ENCODE assay signal across 26 cellular contexts in genomic region chr5:155200608-155201007, GRCh38.
"Had no signal": no experiment of that assay in that cellular context is flagged by ENCODE, and none has a peak within 500 bp of the region (broad histone marks: within the 10 kb centered on the region; RNA-seq: fewer than 3 reads in every experiment).

No MANE protein-coding gene starts in this region.

- H3K4me1 ChIP-seq: ascending aorta, breast epithelium, colonic mucosa, gastrocnemius medialis had no signal

- H3K4me3 ChIP-seq: ascending aorta, breast epithelium, cardiac muscle cell, colonic mucosa, gastrocnemius medialis had no signal

- H3K27me3 ChIP-seq: ascending aorta, breast epithelium, cardiac muscle cell, colonic mucosa, gastrocnemius medialis had no signal

- H3K27ac ChIP-seq: ascending aorta, cardiac muscle cell, colonic mucosa, gastrocnemius medialis had no signal

- H3K9me3 ChIP-seq: ascending aorta, breast epithelium, colonic mucosa, gastrocnemius medialis had no signal

- ATAC-seq: activated CD4-positive, alpha-beta T cell treated with anti-CD3 and anti-CD28 coated beads for 36 hours; activated CD8-positive, alpha-beta memory T cell treated with anti-CD3 and anti-CD28 coated beads, Interleukin-2, amount 10 ng/mL, durations not matched to agents 7 days and 5 days; activated CD8-positive, alpha-beta T cell treated with anti-CD3 and anti-CD28 coated beads, Interleukin-2, amount 10 ng/mL, durations not matched to agents 7 days and 5 days; activated naive CD4-positive, alpha-beta T cell treated with anti-CD3 and anti-CD28 coated beads, Interleukin-2, amount 50 U/mL, for 72 hours; gastrocnemius medialis had no signal

- H3K36me3 ChIP-seq: ascending aorta, breast epithelium, cardiac muscle cell, colonic mucosa, gastrocnemius medialis had no signal

- DNase-seq: activated CD4-positive, alpha-beta memory T cell treated with anti-CD3 and anti-CD28 coated beads for 36 hours; activated CD4-positive, alpha-beta T cell treated with anti-CD3 and anti-CD28 coated beads for 36 hours; activated CD4-positive, alpha-beta T cell treated with anti-CD3 and anti-CD28 coated beads, Interleukin-2, amount 10 ng/mL, durations not matched to agents 24 days and 14 days; activated CD4-positive, CD25-positive, alpha-beta regulatory T cell; activated CD4-positive, CD25-positive, alpha-beta regulatory T cell treated with anti-CD3 and anti-CD28 coated beads, Interleukin-2, amount 50 U/mL, for 72 hours; activated CD8-positive, alpha-beta memory T cell treated with anti-CD3 and anti-CD28 coated beads, Interleukin-2, amount 10 ng/mL, durations not matched to agents 7 days and 5 days; activated CD8-positive, alpha-beta memory T cell treated with anti-CD3 and anti-CD28 coated beads, Interleukin-2, amount 50 U/mL, for 4 hours; activated CD8-positive, alpha-beta T cell treated with anti-CD3 and anti-CD28 coated beads, Interleukin-2, amount 10 ng/mL, durations not matched to agents 7 days and 5 days; activated gamma-delta T cell; activated naive CD4-positive, alpha-beta T cell; activated naive CD4-positive, alpha-beta T cell treated with anti-CD3 and anti-CD28 coated beads, Interleukin-2, amount 10 ng/mL, durations not matched to agents 7 days and 5 days; activated naive CD8-positive, alpha-beta T cell treated with anti-CD3 and anti-CD28 coated beads, Interleukin-2, amount 10 ng/mL, durations not matched to agents 7 days and 5 days; activated T-cell treated with anti-CD3 and anti-CD28 coated beads, Interleukin-2, amount 50 U/mL, for 1 hour; activated T-cell treated with anti-CD3 and anti-CD28 coated beads, Interleukin-2, amount 50 U/mL, for 48 hours; central memory CD4-positive, alpha-beta T cell; cerebellar nuclear complex; colonic mucosa; effector CD8-positive, alpha-beta T cell; foreskin fibroblast; gastrocnemius medialis; glutamatergic neuron; T-helper 2 cell had no signal
